ENCODE assay signal across 9 cellular contexts in genomic region chr18:51666717-51667320, GRCh38.
DNase-seq lines count a peak whose midpoint lies in the region; TF ChIP-seq lines count a peak whose summit lies in the region.
"Had no signal": no experiment of that assay in that cellular context is flagged by ENCODE, and none has a peak within 500 bp of the region (broad histone marks: within the 10 kb centered on the region; RNA-seq: fewer than 3 reads in every experiment).

No MANE protein-coding gene starts in this region.

- DNase-seq in AG04449 (ENCODE audit: low read depth, low spot score): peak; percentile 1
- peak; percentile 35 for DNase-seq in NCI-H187 treated with DMSO at 0.1 percent for 48 hours (lab: John Stamatoyannopoulos, UW)
- peak in 6 of 7 donors; percentile 25 to 80 (median 46) for DNase-seq in adrenal gland
- peak; percentile 36 for DNase-seq in inferior parietal cortex (ENCODE audit: extremely low spot score)
- no peak for DNase-seq in HCEC 1CT
- DNase-seq in cerebellar nuclear complex (lab: John Stamatoyannopoulos, UW): no peak
- no peak for DNase-seq in NAMALWA (ENCODE audit: low spot score)
- DNase-seq in suprapubic skin (ENCODE audit: low spot score in 2 of 2): no peak
- DNase-seq: trophoblast cell had no signal

- no peaks in the 10 kb centered on the region for H3K27me3 ChIP-seq in adrenal gland
- H3K27me3 ChIP-seq in suprapubic skin: peaks cover 6% of the 10 kb centered on the region

- TF ChIP-seq POLR2A in adrenal gland (IDR thresholded peaks at IDR 0.05) (no peak), suprapubic skin (IDR thresholded peaks at IDR 0.05) (no peak)

- TF ChIP-seq CTCF in AG04449 (IDR thresholded peaks at IDR 0.05; ENCODE audit: insufficient read depth, low read length, missing control alignments) (no peak), adrenal gland (IDR thresholded peaks at IDR 0.05) (no peak), suprapubic skin (IDR thresholded peaks at IDR 0.05) (no peak)

- H3K4me3 ChIP-seq in AG04449 (ENCODE audit: low read depth, low read length) (peak overlapping the region; percentile 6; the same call in 1 of the 2 replicates), adrenal gland (no peak overlapping the region), suprapubic skin (no peak overlapping the region)

- WGBS in adrenal gland, 4 donors: 33 to 49% (median 40%) methylated on average over 5 to 10 of the region's 10 CpGs
- 31% methylated on average over 6 of the region's 10 CpGs for WGBS in suprapubic skin

- no peaks in the 10 kb centered on the region for H3K4me1 ChIP-seq in adrenal gland (replicated peaks in 1 of 2)
- no peaks in the 10 kb centered on the region for H3K4me1 ChIP-seq in suprapubic skin

- POLR2A ChIA-PET in AG04449 (lab: Yijun Ruan, JAX): no interaction called here

- no peak for TF ChIP-seq EP300 in suprapubic skin (IDR thresholded peaks at IDR 0.05)

- H3K9me3 ChIP-seq in adrenal gland (replicated peaks in 1 of 3) (no peaks in the 10 kb centered on the region), suprapubic skin (no peaks in the 10 kb centered on the region)

- intact Hi-C loops in adrenal gland (cut with DNase I): loop anchor here in 1 of 2 donors (10.0 kb wide), 1 partner anchor 1238 kb away; no protein-coding TSS in a partner anchor

- CTCF ChIA-PET in AG04449 (lab: Yijun Ruan, JAX): interaction anchor here (0.7 to 1.1 kb wide), 4 partner anchors 10 to 1239 kb away, joined by 3 read pairs; no protein-coding TSS in a partner anchor

- no peak overlapping the region for H3K27ac ChIP-seq in adrenal gland
- no peak overlapping the region for H3K27ac ChIP-seq in suprapubic skin

- H3K36me3 ChIP-seq in adrenal gland (replicated peaks in 1 of 2) (no peaks in the 10 kb centered on the region), suprapubic skin (no peaks in the 10 kb centered on the region)

Comparison
In these comparisons a context has a peak if more than half of its experiments do, and no peak if none do; other contexts are left out.
1. DNase-seq: peak in AG04449 (single experiment), NCI-H187 treated with DMSO at 0.1 percent for 48 hours (single experiment), adrenal gland (6 of 7) and inferior parietal cortex (single experiment); none in HCEC 1CT (single experiment), cerebellar nuclear complex (0 of 2), NAMALWA (single experiment) and suprapubic skin (0 of 2).